Comparison of ENCODE assay signal across 15 cellular contexts in the genomic region with DNA sequence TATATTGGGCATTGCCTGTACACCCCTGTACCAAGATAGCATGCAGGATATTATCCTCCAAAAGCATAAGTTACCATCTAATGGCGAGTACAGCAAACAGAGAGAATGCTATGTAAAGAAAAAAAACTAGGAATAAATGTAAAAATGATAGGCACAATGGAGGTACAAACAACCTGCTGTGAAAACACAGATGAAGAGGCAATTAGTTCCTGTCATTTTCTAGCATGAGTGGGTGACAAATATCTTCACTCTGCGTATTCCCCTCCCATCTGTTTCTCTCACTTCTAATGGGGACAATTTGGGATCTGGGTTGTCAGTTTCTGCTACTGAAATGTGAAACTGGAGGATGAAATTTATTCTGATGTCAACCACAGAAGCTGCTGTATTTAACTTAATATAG.
"Had no signal": no experiment of that assay in that cellular context is flagged by ENCODE, and none has a peak within 500 bp of the region (broad histone marks: within the 10 kb centered on the region; RNA-seq: fewer than 3 reads in every experiment).

No MANE protein-coding gene starts in this region.

- H3K27ac ChIP-seq: foreskin keratinocyte, left ventricle myocardium inferior, vagina had no signal

- H3K27me3 ChIP-seq: foreskin keratinocyte, vagina had no signal

- H3K9me3 ChIP-seq: left ventricle myocardium inferior, vagina had no signal

- H3K4me1 ChIP-seq: foreskin keratinocyte, left ventricle myocardium inferior, vagina had no signal

- H3K36me3 ChIP-seq: left ventricle myocardium inferior, vagina had no signal

- H3K4me3 ChIP-seq: left ventricle myocardium inferior, vagina had no signal

- DNase-seq: activated B cell treated with CpG ODN at 0.5 μM for 24 hours; activated CD4-positive, alpha-beta T cell treated with anti-CD3 and anti-CD28 coated beads, Interleukin-2, amount 50 U/mL, for 4 hours; activated CD8-positive, alpha-beta memory T cell treated with anti-CD3 and anti-CD28 coated beads, Interleukin-2, amount 50 U/mL, for 48 hours; activated naive CD4-positive, alpha-beta T cell; activated naive CD8-positive, alpha-beta T cell treated with anti-CD3 and anti-CD28 coated beads for 36 hours; activated T-cell treated with anti-CD3 and anti-CD28 coated beads, Interleukin-2, amount 50 U/mL, for 4 hours; effector memory CD4-positive, alpha-beta T cell; left ventricle myocardium inferior; naive thymus-derived CD8-positive, alpha-beta T cell; retina; stimulated activated CD4-positive, alpha-beta T cell treated with anti-CD3 and anti-CD28 coated beads, Interleukin-2, amount 100 ng/mL, for 48 hours; stimulated activated CD8-positive, alpha-beta memory T cell treated with anti-CD3 and anti-CD28 coated beads, Interleukin-4, amount 100 ng/mL, for 48 hours; stimulated activated naive B cell treated with anti-CD40 and anti-IgM and Interleukin-4, amounts not matched to agents 10 μg/mL and 1 μg/mL and 100 μg/mL, for 72 hours had no signal

- ATAC-seq: naive thymus-derived CD8-positive, alpha-beta T cell; stimulated activated naive B cell treated with anti-CD40 and anti-IgM and Interleukin-4, amounts not matched to agents 10 μg/mL and 1 μg/mL and 100 μg/mL, for 72 hours had no signal
